In the genomic region with DNA sequence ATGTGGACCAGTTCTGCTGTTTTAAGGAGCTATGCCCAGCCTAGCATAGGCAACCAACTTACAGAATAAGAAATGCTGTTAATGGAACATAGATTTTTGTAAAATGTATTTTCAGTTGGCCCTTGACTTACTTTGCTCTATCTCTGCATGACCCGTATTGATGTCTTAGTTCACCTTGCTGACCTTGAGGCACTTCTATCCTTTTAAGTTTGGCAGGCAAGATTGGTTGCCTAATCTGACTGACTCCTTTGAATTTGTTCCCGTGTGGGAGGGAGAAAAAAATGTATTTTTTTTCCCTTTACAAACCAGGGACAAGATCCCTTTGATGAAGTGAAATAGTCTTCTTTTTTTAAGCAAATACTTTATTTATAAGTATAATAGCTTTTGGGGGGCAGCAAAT, we compare ENCODE assay signal across 10 cellular contexts. TPM values are rescaled to one million over a fixed set of nuclear protein-coding genes. Genes with fewer than 3 reads are reported as not detected.
"Had no signal": no experiment of that assay in that cellular context is flagged by ENCODE, and none has a peak within 500 bp of the region (broad histone marks: within the 10 kb centered on the region; RNA-seq: fewer than 3 reads in every experiment).

No MANE protein-coding gene starts in this region.

- DNase-seq: GOT3, H7, HFFc6, IMR-90, KG1 had no signal

- ATAC-seq: HCT116 had no signal

- H3K9me3 ChIP-seq: HAP-1 had no signal

- H3K4me3 ChIP-seq: HAP-1, K562 had no signal

- H3K36me3 ChIP-seq: HAP-1 had no signal

- H3K4me1 ChIP-seq: HAP-1 had no signal

RNA-seq across cellular contexts. Expression of gene AFP, which starts 5.8 kb away (rescaled TPM):
- total RNA-seq: HT-29 had no signal

RNA-seq across cellular contexts. Expression of gene ALB, which starts 26.1 kb away (rescaled TPM):
- total RNA-seq: H4, HFFc6, HT-29, IMR-90 had no signal
- polyA plus RNA-seq: IMR-90 had no signal

RNA-seq across cellular contexts. Expression of gene AFM, which starts 51.4 kb away (rescaled TPM):
- total RNA-seq: H4, H7, HFFc6, HT-29, IMR-90 had no signal
- polyA plus RNA-seq: IMR-90 had no signal
